ENCODE assay signal across 8 cellular contexts in genomic region chr19:40091205-40092129, GRCh38. TPM values are rescaled to one million over a fixed set of nuclear protein-coding genes. Genes with fewer than 3 reads are reported as not detected.
A peak's percentile ranks its signal among the peaks of the same experiment; 100 is the strongest.
DNase-seq lines count a peak whose midpoint lies in the region; ATAC-seq and TF ChIP-seq lines count a peak whose summit lies in the region.

No MANE protein-coding gene starts in this region.

- H3K4me1 Mint-ChIP-seq in activated T-cell treated with anti-CD3 and anti-CD28 coated beads, Interleukin-2, amount 50 U/mL, for 72 hours (ENCODE audit: low read depth) = peaks cover 36% of the 10 kb centered on the region

- peaks cover 0 to 6% of the 10 kb centered on the region in 2 donors for H3K9me3 Mint-ChIP-seq in activated T-cell treated with anti-CD3 and anti-CD28 coated beads, Interleukin-2, amount 50 U/mL, for 72 hours

- 45 to 48% methylated on average over 10 of the region's 10 CpGs for WGBS in tibial nerve, 2 donors

- intact Hi-C loops in ascending aorta (cut with DNase I) (loop anchor here (5.0 kb wide), 1 partner anchor 94 kb away; the partner anchor contains the start of gene ZNF546), left lung (cut with DNase I) (no loop called here)

- H3K4me3 Mint-ChIP-seq in activated T-cell treated with anti-CD3 and anti-CD28 coated beads, Interleukin-2, amount 50 U/mL, for 72 hours = peak overlapping the region; percentile 99 to 100

- H3K36me3 Mint-ChIP-seq in activated T-cell treated with anti-CD3 and anti-CD28 coated beads, Interleukin-2, amount 50 U/mL, for 72 hours (ENCODE audit: insufficient read depth in 2 of 2) = peaks cover 10 to 13% of the 10 kb centered on the region in 2 donors

- DNase-seq in activated T-cell treated with anti-CD3 and anti-CD28 coated beads, Interleukin-2, amount 50 U/mL, for 72 hours = no peak
- DNase-seq in activated T-cell treated with anti-CD3 and anti-CD28 coated beads, Interleukin-2, amount 50 U/mL, for 1 hour = no peak
- DNase-seq in ascending aorta (ENCODE audit: low spot score in 2 of 2) (no peak), left lung (no peak), tibial nerve (ENCODE audit: low spot score in 2 of 2) (no peak), SHP77 treated with DMSO at 0.1 percent for 48 hours (lab: John Stamatoyannopoulos, UW) (no peak), SHP77 (lab: John Stamatoyannopoulos, UW) (no peak)

- H3K36me3 ChIP-seq in ascending aorta (no peaks in the 10 kb centered on the region), left lung (no peaks in the 10 kb centered on the region), tibial nerve (peaks cover 0 to 4% (median 0%) of the 10 kb centered on the region in 3 donors)

- peak overlapping the region; percentile 90 to 94 for H3K27ac ChIP-seq in ascending aorta
- H3K27ac ChIP-seq in left lung = peak overlapping the region; percentile 89 to 99
- H3K27ac ChIP-seq in tibial nerve = peak overlapping the region; percentile 60 to 93 (median 86)

- no peak for TF ChIP-seq CTCF in ascending aorta (IDR thresholded peaks at IDR 0.05)
- TF ChIP-seq CTCF in left lung (IDR thresholded peaks at IDR 0.05) = no peak
- no peak for TF ChIP-seq CTCF in tibial nerve (IDR thresholded peaks at IDR 0.05)

- H3K27me3 ChIP-seq in ascending aorta = no peaks in the 10 kb centered on the region
- H3K27me3 ChIP-seq in left lung = peaks cover 0 to 12% of the 10 kb centered on the region in 2 donors
- H3K27me3 ChIP-seq in tibial nerve = peaks cover 0 to 1% of the 10 kb centered on the region in 2 donors

- TF ChIP-seq EP300 in tibial nerve (IDR thresholded peaks at IDR 0.05) = no peak

- no peaks in the 10 kb centered on the region for H3K27me3 Mint-ChIP-seq in activated T-cell treated with anti-CD3 and anti-CD28 coated beads, Interleukin-2, amount 50 U/mL, for 72 hours (ENCODE audit: low read depth)

- no peak for TF ChIP-seq POLR2A in tibial nerve (IDR thresholded peaks at IDR 0.05)

- no peak for ATAC-seq in activated T-cell treated with anti-CD3 and anti-CD28 coated beads, Interleukin-2, amount 50 U/mL, for 72 hours (replicated peaks in 1 of 2)
- peak; percentile 18 for ATAC-seq in left lung
- no peak for ATAC-seq in HG03135 (IDR thresholded peaks at IDR 0.05; ENCODE audit: unreplicated experiment)

- peak overlapping the region; percentile 100 for H3K27ac Mint-ChIP-seq in activated T-cell treated with anti-CD3 and anti-CD28 coated beads, Interleukin-2, amount 50 U/mL, for 72 hours

- H3K4me3 ChIP-seq in ascending aorta (peak overlapping the region; percentile 78 to 90), left lung (peak overlapping the region; percentile 55 to 73), tibial nerve (peak overlapping the region; percentile 60 to 78 (median 72))

- H3K4me1 ChIP-seq in ascending aorta = peaks cover 0 to 5% of the 10 kb centered on the region in 2 donors
- peaks cover 13 to 18% of the 10 kb centered on the region in 2 donors for H3K4me1 ChIP-seq in left lung
- H3K4me1 ChIP-seq in tibial nerve = peaks cover 0 to 18% (median 4%) of the 10 kb centered on the region in 4 donors

- H3K9me3 ChIP-seq in ascending aorta (no peaks in the 10 kb centered on the region), left lung (no peaks in the 10 kb centered on the region), tibial nerve (no peaks in the 10 kb centered on the region)

RNA-seq across cellular contexts. Expression of gene ZNF780A, which starts 0.7 kb away (rescaled TPM):
- total RNA-seq in activated T-cell treated with anti-CD3 and anti-CD28 coated beads, Interleukin-2, amount 50 U/mL, for 72 hours = 10 to 100 TPM; 13.8 to 15.0 TPM
- total RNA-seq in ascending aorta = 0.32 TPM
- total RNA-seq in left lung = 10 to 100 TPM; 20.4 to 21.2 TPM
- 10 to 100 TPM in 3 of 4 donors, 1 to 10 TPM in 1; 9.6 to 15.7 (median 13.0) TPM for total RNA-seq in tibial nerve

RNA-seq across cellular contexts. Expression of gene ZNF780B, which starts 35.4 kb away (rescaled TPM):
- total RNA-seq in activated T-cell treated with anti-CD3 and anti-CD28 coated beads, Interleukin-2, amount 50 U/mL, for 72 hours = 10 to 100 TPM; 11.7 to 15.9 TPM
- total RNA-seq in ascending aorta = 15.6 TPM
- total RNA-seq in left lung = 10 to 100 TPM; 17.0 to 17.8 TPM
- 10 to 100 TPM; 14.6 to 33.9 (median 17.0) TPM for total RNA-seq in tibial nerve
